22 cellular contexts compared by ENCODE assay signal in the genomic region with DNA sequence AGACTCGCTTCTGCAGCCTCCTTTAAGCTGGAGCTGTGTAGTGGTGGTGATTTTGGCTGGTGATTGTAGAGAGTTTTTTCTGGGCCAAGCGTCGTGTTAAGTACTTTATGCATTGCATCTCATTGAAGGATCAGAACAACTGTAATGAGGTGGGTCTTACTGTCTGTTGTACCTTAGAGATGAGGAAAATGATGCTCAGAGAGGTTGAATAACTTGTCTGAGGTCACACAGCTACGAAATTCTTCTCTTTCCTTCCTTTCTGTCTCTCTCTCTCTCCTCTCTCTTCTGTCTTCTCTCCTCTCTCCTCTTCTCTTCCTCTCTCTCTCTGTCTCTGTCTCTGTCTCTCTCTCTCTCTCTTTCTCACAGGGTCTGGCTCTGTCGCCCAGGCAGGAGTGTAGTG.
"Had no signal": no experiment of that assay in that cellular context is flagged by ENCODE, and none has a peak within 500 bp of the region (broad histone marks: within the 10 kb centered on the region; RNA-seq: fewer than 3 reads in every experiment).

No MANE protein-coding gene starts in this region.

- H3K4me1 ChIP-seq: gastrocnemius medialis, psoas muscle, uterus had no signal

- H3K4me1 Mint-ChIP-seq: memory B cell had no signal

- H3K36me3 ChIP-seq: gastrocnemius medialis, suprapubic skin, transverse colon, upper lobe of right lung, uterus had no signal

- H3K27ac ChIP-seq: coronary artery, gastrocnemius medialis, psoas muscle, skin epidermis, suprapubic skin, transverse colon, upper lobe of right lung, uterus had no signal

- H3K4me3 ChIP-seq: coronary artery, gastrocnemius medialis, lung, psoas muscle, skin epidermis, suprapubic skin, transverse colon, upper lobe of right lung, uterus had no signal

- H3K4me3 Mint-ChIP-seq: effector memory CD8-positive, alpha-beta T cell; memory B cell; nephron; stimulated activated naive CD8-positive, alpha-beta T cell treated with anti-CD3 and anti-CD28 coated beads, Interleukin-15, amount 100 ng/mL, for 72 hours had no signal

- DNase-seq: effector memory CD8-positive, alpha-beta T cell; gastrocnemius medialis; head of caudate nucleus; kidney; nucleus accumbens; psoas muscle; right cardiac atrium; stimulated activated CD4-positive, alpha-beta T cell treated with anti-CD3 and anti-CD28 coated beads, Interleukin-15, amount 100 ng/mL, for 24 hours; stimulated activated CD4-positive, alpha-beta T cell treated with anti-CD3 and anti-CD28 coated beads, Interleukin-2, amount 100 ng/mL, for 48 hours; stimulated activated naive CD4-positive, alpha-beta T cell; stimulated activated naive CD8-positive, alpha-beta T cell treated with anti-CD3 and anti-CD28 coated beads, Interleukin-15, amount 100 ng/mL, for 72 hours; transverse colon; upper lobe of right lung; uterus had no signal

- H3K27me3 ChIP-seq: uterus had no signal

- H3K27ac Mint-ChIP-seq: effector memory CD8-positive, alpha-beta T cell; memory B cell; nephron had no signal

- H3K9me3 ChIP-seq: gastrocnemius medialis, psoas muscle, suprapubic skin, transverse colon, upper lobe of right lung, uterus had no signal

- H3K9me3 Mint-ChIP-seq: effector memory CD8-positive, alpha-beta T cell; memory B cell; nephron; stimulated activated naive CD8-positive, alpha-beta T cell treated with anti-CD3 and anti-CD28 coated beads, Interleukin-15, amount 100 ng/mL, for 72 hours had no signal

- ATAC-seq: effector memory CD8-positive, alpha-beta T cell; gastrocnemius medialis; left lobe of liver; psoas muscle; right cardiac atrium; stimulated activated naive CD8-positive, alpha-beta T cell treated with anti-CD3 and anti-CD28 coated beads, Interleukin-15, amount 100 ng/mL, for 72 hours; upper lobe of right lung had no signal

- FAIRE-seq: endometrium, kidney had no signal
